In the genomic region with DNA sequence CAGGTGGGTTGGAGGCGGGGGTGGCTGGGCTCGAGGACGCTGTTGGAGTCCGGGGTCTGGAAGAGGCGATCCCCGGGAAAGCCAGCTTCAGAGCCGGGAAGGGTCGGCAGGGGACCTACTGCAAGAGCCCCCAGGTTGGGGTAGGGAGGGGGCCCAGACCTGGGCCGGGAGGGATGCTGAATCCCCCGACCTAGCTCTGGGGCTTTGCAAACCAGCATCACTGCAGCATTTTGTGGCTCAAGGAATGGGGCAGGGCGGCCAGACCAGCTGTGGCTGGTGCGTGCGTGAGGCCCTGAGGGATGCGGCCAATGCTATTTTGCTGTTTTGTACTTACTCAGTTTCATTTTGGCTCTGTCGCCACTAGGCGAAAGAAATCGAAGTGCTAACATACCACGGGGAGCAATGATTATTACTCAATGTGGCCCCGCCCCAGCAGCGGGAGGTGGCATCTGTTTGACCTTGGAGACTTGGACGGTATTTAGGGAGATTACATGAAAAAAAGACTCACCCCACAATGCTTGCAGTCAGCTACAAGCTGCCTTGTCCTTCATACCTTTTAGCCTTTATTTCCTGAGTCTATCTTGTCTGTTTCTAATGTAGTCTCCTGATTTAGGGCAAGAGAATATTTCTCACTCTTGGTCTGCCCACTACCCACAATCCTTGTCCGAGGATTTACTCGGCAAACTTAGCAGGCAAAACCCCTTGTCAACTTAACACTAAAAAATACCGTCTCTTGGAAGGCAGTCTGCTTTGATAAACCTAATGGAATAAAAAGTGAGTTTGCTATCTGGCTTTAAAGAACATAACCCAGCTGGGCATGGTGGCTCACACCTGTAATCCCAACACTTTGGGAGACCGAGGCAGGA, we compare ENCODE assay signal across 1 cellular context.
TF ChIP-seq lines count a peak whose summit lies in the region.

No MANE protein-coding gene starts in this region.

TF ChIP-seq in GM12878, 131 proteins besides CTCF, POLR2A, EP300 and RAD21 (continued from another document and continues in another):
- TF ChIP-seq USF1 (IDR thresholded peaks at IDR 0.05; ENCODE audit: borderline replicate concordance, extremely low read length, insufficient read depth, low read depth, low read length) (no peak), TCF3 (IDR thresholded peaks at IDR 0.05; ENCODE audit: borderline replicate concordance, insufficient read depth, low read depth, low read length) (peak; percentile 84; the same call in 1 of the 2 replicates), PAX8 (IDR thresholded peaks at IDR 0.05) (no peak), ZNF217 (IDR thresholded peaks at IDR 0.05) (no peak), ZZZ3 (IDR thresholded peaks at IDR 0.05; ENCODE audit: control insufficient read depth, insufficient read length, low read depth) (no peak), ASH2L (IDR thresholded peaks at IDR 0.05; ENCODE audit: borderline replicate concordance, low read depth) (0 out of 2 replicates have a peak, but pooled peaks have one; percentile 5), STAT3 (IDR thresholded peaks at IDR 0.05; ENCODE audit: low read depth, low read length) (no peak), FOXK2 (IDR thresholded peaks at IDR 0.05) (no peak), POLR2AphosphoS2 (IDR thresholded peaks at IDR 0.05; ENCODE audit: low read depth, low read length) (no peak), NFIC (IDR thresholded peaks at IDR 0.05; ENCODE audit: low read depth, low read length) (no peak), SMAD5 (IDR thresholded peaks at IDR 0.05; ENCODE audit: low read depth) (no peak; the same call in 1 of the 2 replicates), NR2C1 (IDR thresholded peaks at IDR 0.05) (no peak), IRF3 (IDR thresholded peaks at IDR 0.05) (no peak), ZNF622 (IDR thresholded peaks at IDR 0.05) (no peak), WRNIP1 (IDR thresholded peaks at IDR 0.05; ENCODE audit: borderline replicate concordance, low read depth, low read length) (no peak), SREBF1 (IDR thresholded peaks at IDR 0.05; ENCODE audit: low read length) (no peak), ESRRA (IDR thresholded peaks at IDR 0.05; ENCODE audit: low read length) (peak; percentile 92; the same call in 1 of the 2 replicates), ZSCAN29 (IDR thresholded peaks at IDR 0.05) (0 out of 2 replicates have a peak, but pooled peaks have one; percentile 26), ATF2 (IDR thresholded peaks at IDR 0.05; ENCODE audit: low read length) (0 out of 2 replicates have a peak, but pooled peaks have one; percentile 5), SP1 (IDR thresholded peaks at IDR 0.05; ENCODE audit: low read depth, low read length) (peak; percentile 44), IKZF2 (IDR thresholded peaks at IDR 0.05) (peak in 1 of 2 experiments; percentile 53; a peak in 1 of 4 replicates), GABPA (IDR thresholded peaks at IDR 0.05; ENCODE audit: low read depth) (no peak), MYB (IDR thresholded peaks at IDR 0.05; ENCODE audit: borderline replicate concordance, low read depth, low read length) (no peak), SMAD1 (IDR thresholded peaks at IDR 0.05; ENCODE audit: low read depth, partially characterized antibody) (no peak), JUNB (IDR thresholded peaks at IDR 0.05) (no peak; the same call in 1 of the 2 replicates), RBBP5 (conservative IDR thresholded peaks at IDR 0.05) (no peak), MAX (IDR thresholded peaks at IDR 0.05; ENCODE audit: low read depth, low read length) (peak; percentile 43; the same call in 1 of the 2 replicates), DPF2 (IDR thresholded peaks at IDR 0.05) (peak; percentile 64), EED (IDR thresholded peaks at IDR 0.05; ENCODE audit: low read depth) (peak; percentile 35; the same call in 1 of the 2 replicates), SUPT20H (IDR thresholded peaks at IDR 0.05; ENCODE audit: borderline replicate concordance, control insufficient read depth, low read depth, low read length) (no peak), SMARCA5 (IDR thresholded peaks at IDR 0.05) (no peak), BACH1 (IDR thresholded peaks at IDR 0.05; ENCODE audit: borderline replicate concordance) (peak; percentile 47; the same call in 1 of the 2 replicates), JUND (IDR thresholded peaks at IDR 0.05; ENCODE audit: low read depth, low read length) (no peak), NRF1 (conservative IDR thresholded peaks at IDR 0.05; ENCODE audit: low read depth, low read length) (no peak), TARDBP (IDR thresholded peaks at IDR 0.05; ENCODE audit: borderline replicate concordance) (no peak), ZBTB33 (IDR thresholded peaks at IDR 0.05) (no peak)
- TF ChIP-seq, protein P1, sequence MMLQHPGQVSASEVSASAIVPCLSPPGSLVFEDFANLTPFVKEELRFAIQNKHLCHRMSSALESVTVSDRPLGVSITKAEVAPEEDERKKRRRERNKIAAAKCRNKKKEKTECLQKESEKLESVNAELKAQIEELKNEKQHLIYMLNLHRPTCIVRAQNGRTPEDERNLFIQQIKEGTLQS (IDR thresholded peaks at IDR 0.05; ENCODE audit: borderline replicate concordance, extremely low read depth, low read depth, low read length): no peak
- TF ChIP-seq, protein P2, sequence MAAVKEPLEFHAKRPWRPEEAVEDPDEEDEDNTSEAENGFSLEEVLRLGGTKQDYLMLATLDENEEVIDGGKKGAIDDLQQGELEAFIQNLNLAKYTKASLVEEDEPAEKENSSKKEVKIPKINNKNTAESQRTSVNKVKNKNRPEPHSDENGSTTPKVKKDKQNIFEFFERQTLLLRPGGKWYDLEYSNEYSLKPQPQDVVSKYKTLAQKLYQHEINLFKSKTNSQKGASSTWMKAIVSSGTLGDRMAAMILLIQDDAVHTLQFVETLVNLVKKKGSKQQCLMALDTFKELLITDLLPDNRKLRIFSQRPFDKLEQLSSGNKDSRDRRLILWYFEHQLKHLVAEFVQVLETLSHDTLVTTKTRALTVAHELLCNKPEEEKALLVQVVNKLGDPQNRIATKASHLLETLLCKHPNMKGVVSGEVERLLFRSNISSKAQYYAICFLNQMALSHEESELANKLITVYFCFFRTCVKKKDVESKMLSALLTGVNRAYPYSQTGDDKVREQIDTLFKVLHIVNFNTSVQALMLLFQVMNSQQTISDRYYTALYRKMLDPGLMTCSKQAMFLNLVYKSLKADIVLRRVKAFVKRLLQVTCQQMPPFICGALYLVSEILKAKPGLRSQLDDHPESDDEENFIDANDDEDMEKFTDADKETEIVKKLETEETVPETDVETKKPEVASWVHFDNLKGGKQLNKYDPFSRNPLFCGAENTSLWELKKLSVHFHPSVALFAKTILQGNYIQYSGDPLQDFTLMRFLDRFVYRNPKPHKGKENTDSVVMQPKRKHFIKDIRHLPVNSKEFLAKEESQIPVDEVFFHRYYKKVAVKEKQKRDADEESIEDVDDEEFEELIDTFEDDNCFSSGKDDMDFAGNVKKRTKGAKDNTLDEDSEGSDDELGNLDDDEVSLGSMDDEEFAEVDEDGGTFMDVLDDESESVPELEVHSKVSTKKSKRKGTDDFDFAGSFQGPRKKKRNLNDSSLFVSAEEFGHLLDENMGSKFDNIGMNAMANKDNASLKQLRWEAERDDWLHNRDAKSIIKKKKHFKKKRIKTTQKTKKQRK (IDR thresholded peaks at IDR 0.05; ENCODE audit: low read depth, low read length): no peak
- TF ChIP-seq, protein P3, sequence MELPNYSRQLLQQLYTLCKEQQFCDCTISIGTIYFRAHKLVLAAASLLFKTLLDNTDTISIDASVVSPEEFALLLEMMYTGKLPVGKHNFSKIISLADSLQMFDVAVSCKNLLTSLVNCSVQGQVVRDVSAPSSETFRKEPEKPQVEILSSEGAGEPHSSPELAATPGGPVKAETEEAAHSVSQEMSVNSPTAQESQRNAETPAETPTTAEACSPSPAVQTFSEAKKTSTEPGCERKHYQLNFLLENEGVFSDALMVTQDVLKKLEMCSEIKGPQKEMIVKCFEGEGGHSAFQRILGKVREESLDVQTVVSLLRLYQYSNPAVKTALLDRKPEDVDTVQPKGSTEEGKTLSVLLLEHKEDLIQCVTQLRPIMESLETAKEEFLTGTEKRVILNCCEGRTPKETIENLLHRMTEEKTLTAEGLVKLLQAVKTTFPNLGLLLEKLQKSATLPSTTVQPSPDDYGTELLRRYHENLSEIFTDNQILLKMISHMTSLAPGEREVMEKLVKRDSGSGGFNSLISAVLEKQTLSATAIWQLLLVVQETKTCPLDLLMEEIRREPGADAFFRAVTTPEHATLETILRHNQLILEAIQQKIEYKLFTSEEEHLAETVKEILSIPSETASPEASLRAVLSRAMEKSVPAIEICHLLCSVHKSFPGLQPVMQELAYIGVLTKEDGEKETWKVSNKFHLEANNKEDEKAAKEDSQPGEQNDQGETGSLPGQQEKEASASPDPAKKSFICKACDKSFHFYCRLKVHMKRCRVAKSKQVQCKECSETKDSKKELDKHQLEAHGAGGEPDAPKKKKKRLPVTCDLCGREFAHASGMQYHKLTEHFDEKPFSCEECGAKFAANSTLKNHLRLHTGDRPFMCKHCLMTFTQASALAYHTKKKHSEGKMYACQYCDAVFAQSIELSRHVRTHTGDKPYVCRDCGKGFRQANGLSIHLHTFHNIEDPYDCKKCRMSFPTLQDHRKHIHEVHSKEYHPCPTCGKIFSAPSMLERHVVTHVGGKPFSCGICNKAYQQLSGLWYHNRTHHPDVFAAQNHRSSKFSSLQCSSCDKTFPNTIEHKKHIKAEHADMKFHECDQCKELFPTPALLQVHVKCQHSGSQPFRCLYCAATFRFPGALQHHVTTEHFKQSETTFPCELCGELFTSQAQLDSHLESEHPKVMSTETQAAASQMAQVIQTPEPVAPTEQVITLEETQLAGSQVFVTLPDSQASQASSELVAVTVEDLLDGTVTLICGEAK (IDR thresholded peaks at IDR 0.05; ENCODE audit: borderline replicate concordance): peak; percentile 34; the same call in 1 of the 2 replicates
- TF ChIP-seq, protein P4, sequence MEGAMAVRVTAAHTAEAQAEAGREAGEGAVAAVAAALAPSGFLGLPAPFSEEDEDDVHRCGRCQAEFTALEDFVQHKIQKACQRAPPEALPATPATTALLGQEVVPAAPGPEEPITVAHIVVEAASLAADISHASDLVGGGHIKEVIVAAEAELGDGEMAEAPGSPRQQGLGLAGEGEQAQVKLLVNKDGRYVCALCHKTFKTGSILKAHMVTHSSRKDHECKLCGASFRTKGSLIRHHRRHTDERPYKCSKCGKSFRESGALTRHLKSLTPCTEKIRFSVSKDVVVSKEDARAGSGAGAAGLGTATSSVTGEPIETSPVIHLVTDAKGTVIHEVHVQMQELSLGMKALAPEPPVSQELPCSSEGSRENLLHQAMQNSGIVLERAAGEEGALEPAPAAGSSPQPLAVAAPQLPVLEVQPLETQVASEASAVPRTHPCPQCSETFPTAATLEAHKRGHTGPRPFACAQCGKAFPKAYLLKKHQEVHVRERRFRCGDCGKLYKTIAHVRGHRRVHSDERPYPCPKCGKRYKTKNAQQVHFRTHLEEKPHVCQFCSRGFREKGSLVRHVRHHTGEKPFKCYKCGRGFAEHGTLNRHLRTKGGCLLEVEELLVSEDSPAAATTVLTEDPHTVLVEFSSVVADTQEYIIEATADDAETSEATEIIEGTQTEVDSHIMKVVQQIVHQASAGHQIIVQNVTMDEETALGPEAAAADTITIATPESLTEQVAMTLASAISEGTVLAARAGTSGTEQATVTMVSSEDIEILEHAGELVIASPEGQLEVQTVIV (IDR thresholded peaks at IDR 0.05; ENCODE audit: borderline replicate concordance, partially characterized antibody): no peak
